In the genomic region with DNA sequence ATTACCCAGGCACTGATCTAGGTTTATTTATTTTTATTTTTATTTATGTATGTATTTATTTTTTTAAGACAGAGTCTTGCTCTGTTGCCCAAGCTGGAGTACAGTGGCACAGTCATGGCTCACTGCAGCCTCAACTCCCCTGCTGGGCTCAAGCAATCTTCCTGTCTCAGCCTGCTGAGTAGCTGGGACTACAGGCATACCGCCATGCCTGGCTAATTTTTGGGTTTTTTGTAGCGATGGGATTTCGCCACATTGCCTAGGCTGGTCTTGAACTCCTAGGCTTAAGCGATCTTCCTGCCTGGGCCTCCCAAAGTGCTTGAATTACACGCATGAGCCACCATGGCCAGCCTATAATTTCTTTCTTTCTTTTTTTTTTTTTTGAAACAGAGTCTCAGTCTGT, we compare ENCODE assay signal across 14 cellular contexts. TPM values are rescaled to one million over a fixed set of nuclear protein-coding genes. Genes with fewer than 3 reads are reported as not detected.
DNase-seq lines count a peak whose midpoint lies in the region; TF ChIP-seq lines count a peak whose summit lies in the region.
"Had no signal": no experiment of that assay in that cellular context is flagged by ENCODE, and none has a peak within 500 bp of the region (broad histone marks: within the 10 kb centered on the region; RNA-seq: fewer than 3 reads in every experiment).

No MANE protein-coding gene starts in this region.

- no peak overlapping the region for H4K91ac ChIP-seq in trophoblast cell (ENCODE audit: low read depth, low read length)

- no peak overlapping the region for H2BK12ac ChIP-seq in trophoblast cell (ENCODE audit: low read length)

- no peak overlapping the region for H3K4me3 Mint-ChIP-seq in dendritic cell treated with granulocyte-macrophage colony-stimulating factor and Interleukin-4, amounts not matched to agents 40 ng/mL and 50 ng/mL, for 4 days
- no peak overlapping the region for H3K4me3 Mint-ChIP-seq in activated CD4-positive, alpha-beta memory T cell treated with anti-CD3 and anti-CD28 coated beads for 36 hours

- no peak overlapping the region for H2BK5ac ChIP-seq in trophoblast cell (ENCODE audit: low read depth, low read length, poor library complexity)

- no peaks in the 10 kb centered on the region for H3K9me2 ChIP-seq in DOHH2 (replicated peaks; ENCODE audit: control insufficient read depth, low read length)

- H3K79me1 ChIP-seq in trophoblast cell (ENCODE audit: low read length): no peaks in the 10 kb centered on the region

- H4K12ac ChIP-seq in trophoblast cell (ENCODE audit: low read depth, low read length): no peak overlapping the region

- H4K8ac ChIP-seq in trophoblast cell (ENCODE audit: low read depth, low read length): no peak overlapping the region

- H3K79me2 ChIP-seq in DOHH2 (ENCODE audit: control insufficient read depth, low read length): peaks cover 79% of the 10 kb centered on the region
- peaks cover 3% of the 10 kb centered on the region for H3K79me2 ChIP-seq in trophoblast cell (ENCODE audit: control insufficient read depth, insufficient read depth, low read length, poor library complexity)

- H3K27me3 ChIP-seq in DOHH2 (ENCODE audit: control insufficient read depth, low read length) (no peaks in the 10 kb centered on the region), trophoblast cell (ENCODE audit: insufficient read depth, low read length) (no peaks in the 10 kb centered on the region)

- H3K4ac ChIP-seq in trophoblast cell (ENCODE audit: low read depth, low read length): peak overlapping the region; percentile 47

- 0 out of 2 replicates have a peak overlapping the region, but pooled peaks have one; percentile 7 for H3K4me3 ChIP-seq in DOHH2 (ENCODE audit: low read length)
- H3K4me3 ChIP-seq in trophoblast cell (ENCODE audit: low read depth, low read length): no peak overlapping the region

- no peak overlapping the region for H3K9ac ChIP-seq in trophoblast cell (ENCODE audit: low read length)

- no peak overlapping the region for H2AFZ ChIP-seq in trophoblast cell (ENCODE audit: insufficient read depth, low read length, poor library complexity)

- 0 out of 2 replicates have a peak overlapping the region, but pooled peaks have one; percentile 12 for H3K27ac ChIP-seq in DOHH2 (ENCODE audit: low read depth, low read length)
- no peak overlapping the region for H3K27ac ChIP-seq in trophoblast cell (ENCODE audit: low read depth, low read length)
- H3K27ac ChIP-seq: C4-2B, HL-60 had no signal

- TF ChIP-seq CTCF in DOHH2 (IDR thresholded peaks at IDR 0.05; ENCODE audit: low read depth, low read length, poor library complexity, severe bottlenecking): no peak

- peaks cover 20% of the 10 kb centered on the region for H3K4me1 Mint-ChIP-seq in dendritic cell treated with granulocyte-macrophage colony-stimulating factor and Interleukin-4, amounts not matched to agents 40 ng/mL and 50 ng/mL, for 4 days (ENCODE audit: low read depth)
- peaks cover 19% of the 10 kb centered on the region for H3K4me1 Mint-ChIP-seq in activated CD4-positive, alpha-beta memory T cell treated with anti-CD3 and anti-CD28 coated beads for 36 hours (ENCODE audit: low read depth)

- H3K36me3 ChIP-seq in DOHH2 (ENCODE audit: control insufficient read depth, low read length) (no peaks in the 10 kb centered on the region; the same call in 1 of the 2 replicates), trophoblast cell (ENCODE audit: control insufficient read depth in 1 of 2, insufficient read depth in 2 of 2, low read length in 2 of 2) (peaks cover 2 to 8% of the 10 kb centered on the region in 2 experiments)

- no peak overlapping the region for H3K23ac ChIP-seq in trophoblast cell (ENCODE audit: low read length)

- no CpG with 5 or more reads among the region's 5 CpGs for WGBS in trophoblast cell (ENCODE audit: extremely low coverage, insufficient coverage, insufficient read length)

- H2AK5ac ChIP-seq in trophoblast cell (ENCODE audit: low read length): no peak overlapping the region

- H3K27ac Mint-ChIP-seq in dendritic cell treated with granulocyte-macrophage colony-stimulating factor and Interleukin-4, amounts not matched to agents 40 ng/mL and 50 ng/mL, for 4 days: peak overlapping the region; percentile 57
- H3K27ac Mint-ChIP-seq in activated CD4-positive, alpha-beta memory T cell treated with anti-CD3 and anti-CD28 coated beads for 36 hours: no peak overlapping the region

- no peaks in the 10 kb centered on the region for H3K27me3 Mint-ChIP-seq in dendritic cell treated with granulocyte-macrophage colony-stimulating factor and Interleukin-4, amounts not matched to agents 40 ng/mL and 50 ng/mL, for 4 days
- H3K27me3 Mint-ChIP-seq in activated CD4-positive, alpha-beta memory T cell treated with anti-CD3 and anti-CD28 coated beads for 36 hours: no peaks in the 10 kb centered on the region

- POLR2A ChIA-PET in activated CD4-positive, alpha-beta memory T cell treated with anti-CD3 and anti-CD28 coated beads for 36 hours (lab: Charles Lee): no interaction called here

- no peak overlapping the region for H2BK120ac ChIP-seq in trophoblast cell (ENCODE audit: insufficient read depth, low read length, poor library complexity)

- H3K14ac ChIP-seq in trophoblast cell (ENCODE audit: low read length): no peak overlapping the region

- H3K36me3 Mint-ChIP-seq in dendritic cell treated with granulocyte-macrophage colony-stimulating factor and Interleukin-4, amounts not matched to agents 40 ng/mL and 50 ng/mL, for 4 days (ENCODE audit: low read depth): peaks cover 29% of the 10 kb centered on the region
- peaks cover 7% of the 10 kb centered on the region for H3K36me3 Mint-ChIP-seq in activated CD4-positive, alpha-beta memory T cell treated with anti-CD3 and anti-CD28 coated beads for 36 hours

- CTCF ChIA-PET in activated CD4-positive, alpha-beta memory T cell treated with anti-CD3 and anti-CD28 coated beads for 36 hours (lab: Charles Lee): interaction anchor here (0.7 to 1.3 kb wide), 3 partner anchors 20 to 113 kb away, joined by 3 to 5 read pairs (median 3); no protein-coding TSS in a partner anchor

- intact Hi-C loops in dendritic cell treated with granulocyte-macrophage colony-stimulating factor and Interleukin-4, amounts not matched to agents 40 ng/mL and 50 ng/mL, for 4 days (cut with micrococcal nuclease): no loop called here
- intact Hi-C loops in activated CD4-positive, alpha-beta memory T cell treated with anti-CD3 and anti-CD28 coated beads for 36 hours (cut with micrococcal nuclease): no loop called here

- DNase-seq in KBM-7 (peak; percentile 36), trophoblast cell (no peak), midbrain (lab: John Stamatoyannopoulos, UW) (no peak)
- no peak for DNase-seq in effector CD4-positive, alpha-beta T cell
- no peak for DNase-seq in activated CD4-positive, alpha-beta memory T cell treated with anti-CD3 and anti-CD28 coated beads for 36 hours
- DNase-seq: H7, IMR-90, NCI-H1105, NCI-H2081, Right ventricle myocardium superior had no signal

- peaks cover 20% of the 10 kb centered on the region for H3K4me1 ChIP-seq in DOHH2 (ENCODE audit: control insufficient read depth, low read length)
- no peaks in the 10 kb centered on the region for H3K4me1 ChIP-seq in trophoblast cell (ENCODE audit: control insufficient read depth in 1 of 2, insufficient read depth in 2 of 2, low read length in 2 of 2)

- no peaks in the 10 kb centered on the region for H3F3A ChIP-seq in DOHH2 (ENCODE audit: control insufficient read depth, insufficient read depth)

- peak overlapping the region; percentile 46 for H3K4me2 ChIP-seq in DOHH2 (ENCODE audit: low read length)
- no peak overlapping the region for H3K4me2 ChIP-seq in trophoblast cell (ENCODE audit: low read length)

- no peaks in the 10 kb centered on the region for H3K9me3 ChIP-seq in DOHH2 (ENCODE audit: control insufficient read depth, insufficient read depth, low read length)
- H3K9me3 ChIP-seq in trophoblast cell (ENCODE audit: insufficient read depth, low read depth, low read length): no peaks in the 10 kb centered on the region

- H4K20me1 ChIP-seq in DOHH2 (ENCODE audit: control insufficient read depth, insufficient read depth, low read depth, low read length): no peaks in the 10 kb centered on the region

- no peak overlapping the region for H3K18ac ChIP-seq in trophoblast cell (ENCODE audit: low read length)

- peaks cover 9% of the 10 kb centered on the region for H3K9me3 Mint-ChIP-seq in dendritic cell treated with granulocyte-macrophage colony-stimulating factor and Interleukin-4, amounts not matched to agents 40 ng/mL and 50 ng/mL, for 4 days
- H3K9me3 Mint-ChIP-seq in activated CD4-positive, alpha-beta memory T cell treated with anti-CD3 and anti-CD28 coated beads for 36 hours: peaks cover 7% of the 10 kb centered on the region

- in situ Hi-C loops in KBM-7 (cut with MboI; ENCODE audit: low pct_unique_long_range_greater_than_20kb, low sequenced_read_pairs): no loop called here

RNA-seq across cellular contexts. Expression of gene PHACTR4, which starts 9.4 kb away (rescaled TPM):
- polyA plus RNA-seq in trophoblast cell (2013): 29.1 and 30.3 TPM in 2 replicates
- total RNA-seq in activated CD4-positive, alpha-beta memory T cell treated with anti-CD3 and anti-CD28 coated beads for 36 hours: 10 to 100 TPM; 19.5 to 21.5 TPM

RNA-seq across cellular contexts. Expression of gene MED18, which starts 50.1 kb away (rescaled TPM):
- 10.3 and 10.6 TPM in 2 replicates for polyA plus RNA-seq in trophoblast cell (2013)
- total RNA-seq in activated CD4-positive, alpha-beta memory T cell treated with anti-CD3 and anti-CD28 coated beads for 36 hours: 10 to 100 TPM; 19.8 to 20.0 TPM
